30 cellular contexts compared by ENCODE assay signal in genomic region chr16:49181812-49182211, GRCh38.
DNase-seq lines count a peak whose midpoint lies in the region; ATAC-seq and TF ChIP-seq lines count a peak whose summit lies in the region.
"Had no signal": no experiment of that assay in that cellular context is flagged by ENCODE, and none has a peak within 500 bp of the region (broad histone marks: within the 10 kb centered on the region; RNA-seq: fewer than 3 reads in every experiment).

No MANE protein-coding gene starts in this region.

- TF ChIP-seq EP300 in ovary (IDR thresholded peaks at IDR 0.05): no peak

- no peaks in the 10 kb centered on the region for H4K20me1 ChIP-seq in BLaER1

- CTCF ChIA-PET in HEK293 (lab: Yijun Ruan, JAX): interaction anchor here (1.0 kb wide), 1 partner anchor 172 kb away, joined by 4 read pairs; no protein-coding TSS in a partner anchor

- H3K4me1 ChIP-seq in BLaER1 (peaks cover 16% of the 10 kb centered on the region), HEK293 (ENCODE audit: control insufficient read depth, insufficient read depth, low read length) (peaks cover 22% of the 10 kb centered on the region), ovary (ENCODE audit: insufficient read depth) (no peaks in the 10 kb centered on the region)
- H3K4me1 ChIP-seq: gastroesophageal sphincter had no signal

- DNase-seq in NCI-H69 (lab: John Stamatoyannopoulos, UW) (peak; percentile 62), left kidney (ENCODE audit: low read depth, low spot score) (peak; percentile 72), kidney glomerular epithelial cell (lab: John Stamatoyannopoulos, UW) (no peak), ovary (no peak)
- DNase-seq: ACHN; activated CD4-positive, alpha-beta T cell treated with anti-CD3 and anti-CD28 coated beads, Interleukin-2, amount 50 U/mL, for 48 hours; activated CD4-positive, CD25-positive, alpha-beta regulatory T cell treated with anti-CD3 and anti-CD28 coated beads, Interleukin-2, amount 50 U/mL, for 72 hours; activated gamma-delta T cell treated with Interleukin-2 at 50 U/mL for 16 hours; activated T-cell treated with anti-CD3 and anti-CD28 coated beads, Interleukin-2, amount 50 U/mL, for 48 hours; CD8-positive, alpha-beta T cell; effector CD4-positive, alpha-beta T cell; EL; hippocampal formation; IMR-90; MV-4-11; NCI-H1930; NCI-H345; NK-92 treated with Interleukin-12 subunit alpha and Interleukin-12 subunit beta, amount 100 ng/mL, for 24 hours; right cardiac atrium; stimulated activated naive CD8-positive, alpha-beta T cell treated with anti-CD3 and anti-CD28 coated beads, Interleukin-15, Interleukin-2, amounts not matched to agents 100 U/mL and 50 U/mL, for 24 hours had no signal

- WGBS in ovary, 3 donors: 22 to 32% (median 23%) methylated on average over 4 of the region's 4 CpGs

- H3K27me3 ChIP-seq in BLaER1 (no peaks in the 10 kb centered on the region), ovary (no peaks in the 10 kb centered on the region)

- no peaks in the 10 kb centered on the region for H3K9me3 ChIP-seq in BLaER1
- H3K9me3 ChIP-seq in HEK293 (ENCODE audit: control insufficient read depth, insufficient read depth, low read depth, low read length): no peaks in the 10 kb centered on the region
- H3K9me3 ChIP-seq in ovary: no peaks in the 10 kb centered on the region
- H3K9me3 ChIP-seq: gastroesophageal sphincter had no signal

- H3K27ac ChIP-seq in BLaER1 (no peak overlapping the region), HEK293 (ENCODE audit: extremely low read depth, low read depth, low read length) (peak overlapping the region; percentile 60), ovary (no peak overlapping the region)
- H3K27ac ChIP-seq: cardiac muscle cell, gastroesophageal sphincter had no signal

- TF ChIP-seq POLR2A in ovary (IDR thresholded peaks at IDR 0.05): no peak

- H3K36me3 ChIP-seq in BLaER1: no peaks in the 10 kb centered on the region
- no peaks in the 10 kb centered on the region for H3K36me3 ChIP-seq in HEK293 (ENCODE audit: control insufficient read depth in 2 of 2, insufficient read depth in 1 of 2, low read length in 2 of 2)
- H3K36me3 ChIP-seq in ovary: no peaks in the 10 kb centered on the region
- H3K36me3 ChIP-seq: cardiac muscle cell, gastroesophageal sphincter had no signal

- no peak overlapping the region for H3K9ac ChIP-seq in BLaER1

- POLR2A ChIA-PET in HEK293 (lab: Yijun Ruan, JAX): no interaction called here

- intact Hi-C loops in ovary (cut with DNase I): no loop called here

- ATAC-seq in GM21619 (IDR thresholded peaks at IDR 0.05; ENCODE audit: unreplicated experiment): no peak
- ATAC-seq: CD8-positive, alpha-beta T cell; gastroesophageal sphincter; GM12878; left lobe of liver; PC-3; right cardiac atrium; SK-N-SH treated with all-trans-retinoic acid at 6 μM for 48 hours; stimulated activated naive CD8-positive, alpha-beta T cell treated with anti-CD3 and anti-CD28 coated beads, Interleukin-15, Interleukin-2, amounts not matched to agents 100 U/mL and 50 U/mL, for 24 hours had no signal

- H3K4me2 ChIP-seq in BLaER1: 0 out of 2 replicates have a peak overlapping the region, but pooled peaks have one; percentile 38
- H3K4me2 ChIP-seq: smooth muscle cell had no signal

- no peak overlapping the region for H3K4me3 ChIP-seq in BLaER1
- H3K4me3 ChIP-seq in HEK293 (ENCODE audit: low read depth, low read length): no peak overlapping the region
- H3K4me3 ChIP-seq in ovary: no peak overlapping the region
- H3K4me3 ChIP-seq: cardiac muscle cell, gastroesophageal sphincter, GM12878, smooth muscle cell had no signal

- TF ChIP-seq CTCF in HEK293 (tag by site-specific recombination; IDR thresholded peaks at IDR 0.05) (no peak), ovary (IDR thresholded peaks at IDR 0.05) (no peak)

TF ChIP-seq in HEK293, 187 proteins besides CTCF, POLR2A, EP300 and RAD21 (continues in another document):
- TF ChIP-seq ZNF692 (tag by site-specific recombination; IDR thresholded peaks at IDR 0.05): 0 out of 2 replicates have a peak, but pooled peaks have one; percentile 31
- TF ChIP-seq ZNF843 (tag by site-specific recombination; IDR thresholded peaks at IDR 0.05): peak; percentile 85
- no peak for TF ChIP-seq TSHZ1 (tag by site-specific recombination; IDR thresholded peaks at IDR 0.05; ENCODE audit: borderline replicate concordance)
- TF ChIP-seq BCL6B (tag by site-specific recombination; IDR thresholded peaks at IDR 0.05): no peak
- TF ChIP-seq ZNF404 (tag by site-specific recombination; IDR thresholded peaks at IDR 0.05): no peak
- TF ChIP-seq PRDM10 (tag by site-specific recombination; IDR thresholded peaks at IDR 0.05): peak; percentile 17; the same call in 1 of the 2 replicates
- no peak for TF ChIP-seq ZNF155 (tag by site-specific recombination; IDR thresholded peaks at IDR 0.05)
- TF ChIP-seq ZNF391 (tag by site-specific recombination; IDR thresholded peaks at IDR 0.05; ENCODE audit: borderline replicate concordance, low read depth): no peak
- TF ChIP-seq ZNF112 (tag by site-specific recombination; IDR thresholded peaks at IDR 0.05): no peak
- 0 out of 2 replicates have a peak, but pooled peaks have one; percentile 37 for TF ChIP-seq TCF7L2 (IDR thresholded peaks at IDR 0.05; ENCODE audit: borderline replicate concordance, low read depth, low read length)

Comparison
In these comparisons a context has a peak if more than half of its experiments do, and no peak if none do; other contexts are left out.
1. DNase-seq: peak in NCI-H69 (single experiment) and left kidney (single experiment); none in kidney glomerular epithelial cell (single experiment) and ovary (0 of 5).